In genomic region chr1:199067483-199067882, GRCh38 we compare ENCODE assay signal across 15 cellular contexts.
A peak's percentile ranks its signal among the peaks of the same experiment; 100 is the strongest.
DNase-seq lines count a peak whose midpoint lies in the region; ATAC-seq, FAIRE-seq and TF ChIP-seq lines count a peak whose summit lies in the region.
"Had no signal": no experiment of that assay in that cellular context is flagged by ENCODE, and none has a peak within 500 bp of the region (broad histone marks: within the 10 kb centered on the region; RNA-seq: fewer than 3 reads in every experiment).

No MANE protein-coding gene starts in this region.

- SMC1A ChIA-PET in GM12878 (lab: Charles Lee; ENCODE audit: uncharacterized antibody, unreplicated experiment): interaction anchor here (0.7 to 6.3 kb wide), 17 partner anchors 8 to 176 kb away, joined by 3 to 120 read pairs (median 5); no protein-coding TSS in a partner anchor

- intact Hi-C loops in GM12878 (cut with micrococcal nuclease; ENCODE audit: unreplicated experiment): no loop called here

- no peak overlapping the region for H3K23ac ChIP-seq in neuronal stem cell (ENCODE audit: low read depth, low read length, poor library complexity)

- H2BK120ac ChIP-seq in neuronal stem cell (ENCODE audit: low read depth, low read length): no peak overlapping the region

- no peaks in the 10 kb centered on the region for H3K36me3 ChIP-seq in GM12878 (ENCODE audit: control insufficient read depth in 2 of 2, insufficient read depth in 2 of 2, low read length in 1 of 2)
- no peaks in the 10 kb centered on the region for H3K36me3 ChIP-seq in neuronal stem cell (replicated peaks in 1 of 2; ENCODE audit: control insufficient read depth in 2 of 2, insufficient read depth in 2 of 2, low read length in 2 of 2)

- H3K9me3 ChIP-seq in GM12878 (replicated peaks; ENCODE audit: control insufficient read depth, insufficient read depth, low read length) (no peaks in the 10 kb centered on the region), neuronal stem cell (replicated peaks in 1 of 2; ENCODE audit: control insufficient read depth in 2 of 2, insufficient read depth in 1 of 2, low read depth in 1 of 2, low read length in 2 of 2) (no peaks in the 10 kb centered on the region)

- TF ChIP-seq EP300 in GM12878 (IDR thresholded peaks at IDR 0.05; ENCODE audit: borderline replicate concordance in 1 of 2, control insufficient read depth in 1 of 2, low read depth in 2 of 2, low read length in 2 of 2): peak in 1 of 2 experiments; percentile 60; a peak in 1 of 4 replicates

- TF ChIP-seq POLR2A in GM12878 (IDR thresholded peaks at IDR 0.05; ENCODE audit: low read depth, low read length): no peak

- no TSS peak for BruUV-seq in GM12878 (replicated peaks; lab: Mats Ljungman, UMichigan)

- H3K18ac ChIP-seq in neuronal stem cell (ENCODE audit: low read length): no peak overlapping the region

- TF ChIP-seq CTCF in GM12878 (IDR thresholded peaks at IDR 0.05 in 2 of 3, conservative IDR thresholded peaks at IDR 0.05 in 1 of 3; ENCODE audit: control insufficient read depth in 2 of 3, extremely low read depth in 1 of 3, insufficient read depth in 1 of 3, low read depth in 3 of 3, low read length in 3 of 3): no peak

- H3K79me1 ChIP-seq in neuronal stem cell (ENCODE audit: low read depth, low read length): no peaks in the 10 kb centered on the region

- CTCF ChIA-PET in GM12878 (lab: Yijun Ruan, JAX): interaction anchor here (0.6 to 2.2 kb wide), 8 partner anchors 14 to 204 kb away, joined by 3 to 10 read pairs (median 4); no protein-coding TSS in a partner anchor

- no peak overlapping the region for H3K4ac ChIP-seq in neuronal stem cell (ENCODE audit: low read length)

- H4K8ac ChIP-seq in neuronal stem cell (ENCODE audit: low read depth, low read length): no peak overlapping the region

- no peak overlapping the region for H3K14ac ChIP-seq in neuronal stem cell (ENCODE audit: low read length)

- H3K36me3 Mint-ChIP-seq in stimulated activated memory B cell treated with anti-CD40 and anti-IgM and Interleukin-4, amounts not matched to agents 10 μg/mL and 1 μg/mL and 100 μg/mL, for 72 hours: no peaks in the 10 kb centered on the region
- H3K36me3 Mint-ChIP-seq in effector memory CD8-positive, alpha-beta T cell (ENCODE audit: insufficient read depth): no peaks in the 10 kb centered on the region
- H3K36me3 Mint-ChIP-seq: stimulated activated naive B cell treated with anti-CD40 and anti-IgM and Interleukin-4, amounts not matched to agents 10 μg/mL and 1 μg/mL and 100 μg/mL, for 72 hours had no signal

- in situ Hi-C loops in GM12878 (cut with MboI): no loop called here

- H3K79me2 ChIP-seq in GM12878 (ENCODE audit: control insufficient read depth, insufficient read depth, low read length): no peaks in the 10 kb centered on the region

- no peak overlapping the region for H3K27ac Mint-ChIP-seq in stimulated activated memory B cell treated with anti-CD40 and anti-IgM and Interleukin-4, amounts not matched to agents 10 μg/mL and 1 μg/mL and 100 μg/mL, for 72 hours
- no peak overlapping the region for H3K27ac Mint-ChIP-seq in effector memory CD8-positive, alpha-beta T cell
- H3K27ac Mint-ChIP-seq: stimulated activated naive B cell treated with anti-CD40 and anti-IgM and Interleukin-4, amounts not matched to agents 10 μg/mL and 1 μg/mL and 100 μg/mL, for 72 hours had no signal

- RAD21 ChIA-PET in GM12878 (lab: Charles Lee; ENCODE audit: unreplicated experiment): interaction anchor here (0.9 to 5.8 kb wide), 12 partner anchors 12 to 200 kb away, joined by 3 to 57 read pairs (median 4); no protein-coding TSS in a partner anchor

- H3K4me1 ChIP-seq in GM12878 (ENCODE audit: control insufficient read depth, insufficient read depth, low read length) (peaks cover 7% of the 10 kb centered on the region; the same call in 1 of the 2 replicates), neuronal stem cell (ENCODE audit: control insufficient read depth in 2 of 2, insufficient read depth in 1 of 2, low read depth in 1 of 2, low read length in 2 of 2) (no peaks in the 10 kb centered on the region)

- H3K27me3 ChIP-seq in GM12878 (replicated peaks in 1 of 2; ENCODE audit: control insufficient read depth in 2 of 2, insufficient read depth in 2 of 2, low read length in 1 of 2) (no peaks in the 10 kb centered on the region), neuronal stem cell (ENCODE audit: control insufficient read depth in 3 of 3, insufficient read depth in 3 of 3, low read depth in 1 of 3, low read length in 3 of 3) (no peaks in the 10 kb centered on the region)

- peak; percentile 75 for FAIRE-seq in GM12878 (lab: Jason Lieb, UNC)

- TF ChIP-seq RAD21 in GM12878 (IDR thresholded peaks at IDR 0.05; ENCODE audit: insufficient read depth, low read depth, low read length): no peak

- peak; percentile 76 for ATAC-seq in GM18907 (IDR thresholded peaks at IDR 0.05; ENCODE audit: unreplicated experiment)
- ATAC-seq in GM21619 (IDR thresholded peaks at IDR 0.05; ENCODE audit: unreplicated experiment): peak; percentile 98
- peak; percentile 58 for ATAC-seq in HG03097 (IDR thresholded peaks at IDR 0.05; ENCODE audit: low FRiP score, unreplicated experiment)
- ATAC-seq in GM12878: peak; percentile 90
- no peak for ATAC-seq in stimulated activated memory B cell treated with anti-CD40 and anti-IgM and Interleukin-4, amounts not matched to agents 10 μg/mL and 1 μg/mL and 100 μg/mL, for 72 hours
- no peak for ATAC-seq in effector memory CD8-positive, alpha-beta T cell (replicated peaks)
- ATAC-seq: left cardiac atrium; stimulated activated naive B cell treated with anti-CD40 and anti-IgM and Interleukin-4, amounts not matched to agents 10 μg/mL and 1 μg/mL and 100 μg/mL, for 72 hours had no signal

- WGBS in GM12878 (ENCODE audit: insufficient coverage, insufficient replicate concordance, low lambda C conversion rate, missing lambda C conversion rate): 0% methylated on average over 2 of the region's 2 CpGs
- WGBS in neuronal stem cell (ENCODE audit: extremely low coverage in 2 of 2, insufficient read length in 2 of 2, insufficient replicate concordance in 1 of 2), 2 donors: no CpG with 5 or more reads among the region's 2 CpGs

- POLR2A ChIA-PET in GM12878 (lab: Charles Lee): interaction anchor here (0.6 to 1.5 kb wide), 2 partner anchors 17 to 87 kb away, joined by 3 to 4 read pairs; no protein-coding TSS in a partner anchor

- H2AFZ ChIP-seq in GM12878 (ENCODE audit: control insufficient read depth, low read depth, low read length) (peak overlapping the region; percentile 1), neuronal stem cell (ENCODE audit: low read length) (no peak overlapping the region)

- no peak overlapping the region for H3K4me3 Mint-ChIP-seq in stimulated activated memory B cell treated with anti-CD40 and anti-IgM and Interleukin-4, amounts not matched to agents 10 μg/mL and 1 μg/mL and 100 μg/mL, for 72 hours
- H3K4me3 Mint-ChIP-seq in effector memory CD8-positive, alpha-beta T cell: no peak overlapping the region
- H3K4me3 Mint-ChIP-seq: central memory CD8-positive, alpha-beta T cell; stimulated activated naive B cell treated with anti-CD40 and anti-IgM and Interleukin-4, amounts not matched to agents 10 μg/mL and 1 μg/mL and 100 μg/mL, for 72 hours had no signal

- no peaks in the 10 kb centered on the region for H4K20me1 ChIP-seq in GM12878 (ENCODE audit: control insufficient read depth, insufficient read depth)

- H3K4me1 Mint-ChIP-seq in stimulated activated memory B cell treated with anti-CD40 and anti-IgM and Interleukin-4, amounts not matched to agents 10 μg/mL and 1 μg/mL and 100 μg/mL, for 72 hours: no peaks in the 10 kb centered on the region
- no peaks in the 10 kb centered on the region for H3K4me1 Mint-ChIP-seq in effector memory CD8-positive, alpha-beta T cell (ENCODE audit: low read depth in 2 of 2)
- H3K4me1 Mint-ChIP-seq: central memory CD8-positive, alpha-beta T cell; stimulated activated naive B cell treated with anti-CD40 and anti-IgM and Interleukin-4, amounts not matched to agents 10 μg/mL and 1 μg/mL and 100 μg/mL, for 72 hours had no signal

- H2BK12ac ChIP-seq in neuronal stem cell (ENCODE audit: low read length): no peak overlapping the region

- H2BK5ac ChIP-seq in neuronal stem cell (ENCODE audit: low read length): no peak overlapping the region

- H3K27ac ChIP-seq in GM12878 (ENCODE audit: control insufficient read depth, insufficient read depth): peak overlapping the region; percentile 61; the same call in 1 of the 2 replicates
- no peak overlapping the region for H3K27ac ChIP-seq in neuronal stem cell (replicated peaks; ENCODE audit: low read length)
- H3K27ac ChIP-seq: VCaP had no signal

- H3K4me3 ChIP-seq in GM12878 (0 out of 2 replicates have a peak overlapping the region, but pooled peaks have one; percentile 11), neuronal stem cell (ENCODE audit: low read length in 2 of 2) (no peak overlapping the region)

- peak overlapping the region; percentile 5 for H3K4me2 ChIP-seq in GM12878 (ENCODE audit: control insufficient read depth, insufficient read depth)
- H3K4me2 ChIP-seq in neuronal stem cell (ENCODE audit: insufficient read depth, low read length, poor library complexity, severe bottlenecking): no peak overlapping the region

- no peak overlapping the region for H2AK5ac ChIP-seq in neuronal stem cell (ENCODE audit: low read depth, low read length)

- no peak overlapping the region for H2BK15ac ChIP-seq in neuronal stem cell (ENCODE audit: low read length)

- H3K9ac ChIP-seq in GM12878 (ENCODE audit: control insufficient read depth, insufficient read depth, low read length): no peak overlapping the region
- H3K9ac ChIP-seq in neuronal stem cell (ENCODE audit: low read depth, low read length, poor library complexity): no peak overlapping the region

- no peak overlapping the region for H4K91ac ChIP-seq in neuronal stem cell (ENCODE audit: low read depth, low read length, poor library complexity)

- no peaks in the 10 kb centered on the region for H3K9me3 Mint-ChIP-seq in stimulated activated memory B cell treated with anti-CD40 and anti-IgM and Interleukin-4, amounts not matched to agents 10 μg/mL and 1 μg/mL and 100 μg/mL, for 72 hours
- H3K9me3 Mint-ChIP-seq in effector memory CD8-positive, alpha-beta T cell: no peaks in the 10 kb centered on the region
- H3K9me3 Mint-ChIP-seq: central memory CD8-positive, alpha-beta T cell; stimulated activated naive B cell treated with anti-CD40 and anti-IgM and Interleukin-4, amounts not matched to agents 10 μg/mL and 1 μg/mL and 100 μg/mL, for 72 hours had no signal

- DNase-seq in GM12878 (ENCODE audit: low read depth, low spot score) (no peak), CD1c-positive myeloid dendritic cell (ENCODE audit: extremely low spot score) (no peak), neuronal stem cell (ENCODE audit: low spot score) (no peak)
- DNase-seq in effector memory CD8-positive, alpha-beta T cell: no peak
- DNase-seq: activated gamma-delta T cell; foreskin fibroblast; left cardiac atrium; stimulated activated naive B cell treated with anti-CD40 and anti-IgM and Interleukin-4, amounts not matched to agents 10 μg/mL and 1 μg/mL and 100 μg/mL, for 72 hours had no signal

- no peaks in the 10 kb centered on the region for H3K27me3 Mint-ChIP-seq in stimulated activated memory B cell treated with anti-CD40 and anti-IgM and Interleukin-4, amounts not matched to agents 10 μg/mL and 1 μg/mL and 100 μg/mL, for 72 hours
- peaks cover 0 to 6% of the 10 kb centered on the region in 2 donors for H3K27me3 Mint-ChIP-seq in effector memory CD8-positive, alpha-beta T cell
- H3K27me3 Mint-ChIP-seq: central memory CD8-positive, alpha-beta T cell; IgD-negative memory B cell; stimulated activated naive B cell treated with anti-CD40 and anti-IgM and Interleukin-4, amounts not matched to agents 10 μg/mL and 1 μg/mL and 100 μg/mL, for 72 hours had no signal

Comparison
In these comparisons a context has a peak if more than half of its experiments do, and no peak if none do; other contexts are left out.
1. ATAC-seq: peak in GM18907 (single experiment), GM21619 (single experiment), HG03097 (single experiment) and GM12878 (single experiment); none in stimulated activated memory B cell treated with anti-CD40 and anti-IgM and Interleukin-4, amounts not matched to agents 10 μg/mL and 1 μg/mL and 100 μg/mL, for 72 hours (single experiment) and effector memory CD8-positive, alpha-beta T cell (single experiment).